Comparison of ENCODE assay signal across 10 cellular contexts in genomic region chr3:60243456-60243855, GRCh38.
"Had no signal": no experiment of that assay in that cellular context is flagged by ENCODE, and none has a peak within 500 bp of the region (broad histone marks: within the 10 kb centered on the region; RNA-seq: fewer than 3 reads in every experiment).

No MANE protein-coding gene starts in this region.

- H3K4me2 ChIP-seq: GM23338 had no signal

- H3K9me3 ChIP-seq: HAP-1 had no signal

- FAIRE-seq: H54 had no signal

- H3K4me3 Mint-ChIP-seq: GM23338, H9, HFFc6 had no signal

- H3K27ac Mint-ChIP-seq: GM23338, H9, HFFc6 had no signal

- DNase-seq: GM23248, GOT3, H7, H9, HCEC 1CT, HFFc6 had no signal

- H3K27ac ChIP-seq: GM23248 had no signal

- H3K36me3 ChIP-seq: HAP-1 had no signal

- H3K4me3 ChIP-seq: GM23248, GM23338, HAP-1 had no signal

- ATAC-seq: GM23338, HCT116 had no signal

- H3K9ac ChIP-seq: GM23248 had no signal

- H2AFZ ChIP-seq: GM23248, GM23338 had no signal
